Comparison of ENCODE assay signal across 8 cellular contexts in the genomic region with DNA sequence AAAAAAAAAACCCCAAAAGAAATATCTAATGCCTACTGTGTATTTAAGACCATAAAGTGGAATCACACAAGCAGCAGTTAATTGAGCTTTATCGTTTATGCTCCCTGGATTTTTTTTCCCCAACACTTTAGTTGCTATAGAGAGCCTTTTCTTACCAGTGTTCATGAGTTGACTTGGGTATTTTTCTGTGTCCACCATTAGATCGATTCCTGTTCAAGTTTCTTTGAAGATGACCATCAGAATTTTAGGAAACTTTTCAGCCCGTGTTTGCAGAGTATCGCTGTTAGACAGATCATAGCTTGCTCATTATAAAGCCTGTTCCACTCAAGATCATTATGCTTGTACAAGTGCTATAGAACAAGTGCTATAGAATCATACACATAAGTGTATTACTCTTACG. TPM values are rescaled to one million over a fixed set of nuclear protein-coding genes. Genes with fewer than 3 reads are reported as not detected.
A peak's percentile ranks its signal among the peaks of the same experiment; 100 is the strongest.
DNase-seq lines count a peak whose midpoint lies in the region; ATAC-seq, FAIRE-seq and TF ChIP-seq lines count a peak whose summit lies in the region.

No MANE protein-coding gene starts in this region.

- no peak for TF ChIP-seq POLR2A in GM12891 (IDR thresholded peaks at IDR 0.05; ENCODE audit: low read depth, low read length)

- H3K27me3 ChIP-seq in Panc1 (ENCODE audit: control insufficient read depth, insufficient read depth, low read length) = peaks cover 28% of the 10 kb centered on the region

- H3K4me3 ChIP-seq in Panc1 (ENCODE audit: low read depth in 2 of 2, low read length in 2 of 2) = peak overlapping the region; percentile 58 to 71
- peak overlapping the region; percentile 75 for H3K4me3 ChIP-seq in fibroblast of pulmonary artery (replicated peaks; ENCODE audit: low read depth, low read length)
- H3K4me3 ChIP-seq in skin epidermis = peak overlapping the region in 5 of 7 experiments; percentile 71 to 97 (median 90)

- POLR2A ChIA-PET in Panc1 (lab: Charles Lee) = interaction anchor here (0.6 to 0.7 kb wide), 2 partner anchors 15 to 140 kb away, joined by 3 to 5 read pairs; no protein-coding TSS in a partner anchor

- peak; percentile 4 for ATAC-seq in GM18909 (IDR thresholded peaks at IDR 0.05; ENCODE audit: poor library complexity, unreplicated experiment)
- ATAC-seq in Panc1 = no peak
- no peak for ATAC-seq in GM21390 (IDR thresholded peaks at IDR 0.05; ENCODE audit: unreplicated experiment)

- in situ Hi-C loops in Panc1 (cut with HindIII; ENCODE audit: low pct_unique_long_range_greater_than_20kb, low sequenced_read_pairs) = no loop called here

- CTCF ChIA-PET in Panc1 (lab: Charles Lee) = interaction anchor here (0.6 to 1.1 kb wide), 3 partner anchors 28 to 417 kb away, joined by 3 to 7 read pairs (median 4); no protein-coding TSS in a partner anchor

- no peak for FAIRE-seq in GM12891 (lab: Jason Lieb, UNC)

- DNase-seq in Panc1 (ENCODE audit: low read depth, low spot score) (peak; percentile 8), fibroblast of pulmonary artery (ENCODE audit: low read depth) (no peak), CD1c-positive myeloid dendritic cell (ENCODE audit: extremely low spot score) (no peak), GM12891 (ENCODE audit: insufficient read length, low spot score) (no peak), foreskin melanocyte (no peak)

- no TSS peak for BruUV-seq in Panc1 (replicated peaks; lab: Mats Ljungman, UMichigan)

- peaks cover 2% of the 10 kb centered on the region; the same call in 1 of the 2 replicates for H3K36me3 ChIP-seq in Panc1 (ENCODE audit: control insufficient read depth, insufficient read depth, low read length)

- no peaks in the 10 kb centered on the region for H3K9me3 ChIP-seq in Panc1 (ENCODE audit: control insufficient read depth, insufficient read depth, low read depth, low read length)

- intact Hi-C loops in Panc1 (cut with micrococcal nuclease; ENCODE audit: unreplicated experiment) = no loop called here

- H3K4me1 ChIP-seq in Panc1 (ENCODE audit: control insufficient read depth, insufficient read depth, low read length) = 0 out of 2 replicates have a peak, but pooled peaks cover 7% of the 10 kb centered on the region

- TF ChIP-seq CTCF in Panc1 (IDR thresholded peaks at IDR 0.05) (no peak), fibroblast of pulmonary artery (IDR thresholded peaks at IDR 0.05; ENCODE audit: low read length, missing control alignments) (no peak)

- H3K27ac ChIP-seq in Panc1 (ENCODE audit: low read length) (no peak overlapping the region), skin epidermis (peak overlapping the region in 3 of 21 experiments; percentile 64 to 86 (median 84))

TF ChIP-seq in GM12891, 5 proteins besides CTCF, POLR2A, EP300 and RAD21:
- TF ChIP-seq TAF1 (IDR thresholded peaks at IDR 0.05; ENCODE audit: low read depth, low read length) = no peak
- TF ChIP-seq PAX5 (IDR thresholded peaks at IDR 0.05; ENCODE audit: insufficient read depth, low read length, severe bottlenecking) = no peak
- no peak for TF ChIP-seq POU2F2 (IDR thresholded peaks at IDR 0.05; ENCODE audit: low read depth, low read length)
- no peak for TF ChIP-seq POLR2AphosphoS5 (IDR thresholded peaks at IDR 0.05; ENCODE audit: low read depth, low read length)
- no peak for TF ChIP-seq SPI1 (IDR thresholded peaks at IDR 0.05; ENCODE audit: low read depth, low read length)

RNA-seq across cellular contexts. Expression of a gene that starts 1.5 kb away (rescaled TPM):
- 5.4 TPM for total RNA-seq in Panc1 (2021; ENCODE audit: unreplicated experiment)
- polyA plus RNA-seq in Panc1 (2012; ENCODE audit: insufficient read length) = 2.0 TPM
- 1.0 TPM for polyA plus RNA-seq in GM12891 (2012; ENCODE audit: low read depth, missing spikeins)
